2 cellular contexts compared by ENCODE assay signal in the genomic region with DNA sequence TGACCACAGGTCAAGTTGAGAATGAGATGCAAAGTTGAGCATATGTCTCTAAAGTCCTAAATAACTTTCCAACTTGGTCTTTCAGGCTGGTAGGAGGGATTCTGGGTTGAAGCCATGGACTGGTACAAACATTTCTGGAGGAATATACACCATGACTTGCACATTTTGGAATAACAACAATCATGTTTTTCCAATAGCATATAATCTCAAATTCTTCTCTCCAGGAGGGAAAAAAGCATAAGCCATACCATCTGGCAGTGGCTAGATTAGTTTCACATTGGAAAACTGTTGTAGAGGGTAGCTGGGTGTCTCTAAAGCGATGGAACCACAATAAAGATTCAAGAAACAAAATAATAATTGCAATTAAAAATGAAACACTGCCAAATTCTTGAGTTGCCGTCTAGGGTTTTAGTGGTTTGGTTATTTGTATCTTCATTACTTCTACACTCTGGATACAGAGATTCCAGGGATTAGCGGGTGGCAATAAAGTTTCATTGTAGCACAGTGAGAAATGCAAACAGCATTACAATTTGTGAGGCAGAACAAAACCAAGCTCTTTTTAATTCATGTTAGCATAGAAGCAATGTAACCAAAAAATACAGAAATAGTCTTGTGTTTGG.
A peak's percentile ranks its signal among the peaks of the same experiment; 100 is the strongest.
TF ChIP-seq lines count a peak whose summit lies in the region.

No MANE protein-coding gene starts in this region.

TF ChIP-seq in IMR-90, 13 proteins besides CTCF, POLR2A, EP300 and RAD21:
- TF ChIP-seq NFE2L2 (IDR thresholded peaks at IDR 0.05; ENCODE audit: low read depth, low read length) (peak; percentile 94), MAFK (IDR thresholded peaks at IDR 0.05; ENCODE audit: low read depth, low read length) (peak; percentile 24; the same call in 1 of the 2 replicates), CEBPB (IDR thresholded peaks at IDR 0.05; ENCODE audit: low read depth, low read length) (no peak)

TF ChIP-seq in K562, 482 proteins besides CTCF, POLR2A, EP300 and RAD21:
- TF ChIP-seq MAFG (tag; conservative IDR thresholded peaks at IDR 0.05) (peak; percentile 48), NFE2 (IDR thresholded peaks at IDR 0.05; ENCODE audit: low read depth) (0 out of 2 replicates have a peak, but pooled peaks have one; percentile 2)
- TF ChIP-seq, protein P1, sequence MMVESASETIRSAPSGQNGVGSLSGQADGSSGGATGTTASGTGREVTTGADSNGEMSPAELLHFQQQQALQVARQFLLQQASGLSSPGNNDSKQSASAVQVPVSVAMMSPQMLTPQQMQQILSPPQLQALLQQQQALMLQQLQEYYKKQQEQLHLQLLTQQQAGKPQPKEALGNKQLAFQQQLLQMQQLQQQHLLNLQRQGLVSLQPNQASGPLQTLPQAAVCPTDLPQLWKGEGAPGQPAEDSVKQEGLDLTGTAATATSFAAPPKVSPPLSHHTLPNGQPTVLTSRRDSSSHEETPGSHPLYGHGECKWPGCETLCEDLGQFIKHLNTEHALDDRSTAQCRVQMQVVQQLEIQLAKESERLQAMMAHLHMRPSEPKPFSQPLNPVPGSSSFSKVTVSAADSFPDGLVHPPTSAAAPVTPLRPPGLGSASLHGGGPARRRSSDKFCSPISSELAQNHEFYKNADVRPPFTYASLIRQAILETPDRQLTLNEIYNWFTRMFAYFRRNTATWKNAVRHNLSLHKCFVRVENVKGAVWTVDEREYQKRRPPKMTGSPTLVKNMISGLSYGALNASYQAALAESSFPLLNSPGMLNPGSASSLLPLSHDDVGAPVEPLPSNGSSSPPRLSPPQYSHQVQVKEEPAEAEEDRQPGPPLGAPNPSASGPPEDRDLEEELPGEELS (CRISPR knock-in tag; IDR thresholded peaks at IDR 0.05; ENCODE audit: borderline replicate concordance): no peak
TF ChIP-seq in K562: peak in this region for 2.
